In genomic region chr5:93621340-93621872, GRCh38 we compare ENCODE assay signal across 8 cellular contexts. TPM values are rescaled to one million over a fixed set of nuclear protein-coding genes. Genes with fewer than 3 reads are reported as not detected.
DNase-seq lines count a peak whose midpoint lies in the region; ATAC-seq, FAIRE-seq and TF ChIP-seq lines count a peak whose summit lies in the region.

No MANE protein-coding gene starts in this region.

- peak; percentile 72 for FAIRE-seq in HTR-8/SVneo (lab: Jason Lieb, UNC)

- H3K27me3 Mint-ChIP-seq in activated naive CD4-positive, alpha-beta T cell treated with anti-CD3 and anti-CD28 coated beads, Interleukin-2, amount 10 ng/mL, durations not matched to agents 7 days and 5 days: peaks cover 27% of the 10 kb centered on the region
- H3K27me3 Mint-ChIP-seq in stimulated activated memory B cell treated with anti-CD40 and anti-IgM and Interleukin-4, amounts not matched to agents 10 μg/mL and 1 μg/mL and 100 μg/mL, for 72 hours: peaks cover 11% of the 10 kb centered on the region

- CTCF ChIA-PET in activated naive CD4-positive, alpha-beta T cell treated with anti-CD3 and anti-CD28 coated beads, Interleukin-2, amount 10 ng/mL, durations not matched to agents 7 days and 5 days (lab: Charles Lee): interaction anchor here (1.0 to 2.0 kb wide), 3 partner anchors 14 to 294 kb away, joined by 3 to 10 read pairs (median 3); no protein-coding TSS in a partner anchor

- no peaks in the 10 kb centered on the region for H3K27me3 ChIP-seq in SJCRH30

- H3K4me3 Mint-ChIP-seq in activated naive CD4-positive, alpha-beta T cell treated with anti-CD3 and anti-CD28 coated beads, Interleukin-2, amount 10 ng/mL, durations not matched to agents 7 days and 5 days: peak overlapping the region; percentile 37
- H3K4me3 Mint-ChIP-seq in stimulated activated memory B cell treated with anti-CD40 and anti-IgM and Interleukin-4, amounts not matched to agents 10 μg/mL and 1 μg/mL and 100 μg/mL, for 72 hours: peak overlapping the region; percentile 70

- no peak for TF ChIP-seq CTCF in coronary artery (IDR thresholded peaks at IDR 0.05)

- H3K9me3 ChIP-seq in SJCRH30 (replicated peaks): no peaks in the 10 kb centered on the region

- H3K9me3 Mint-ChIP-seq in activated naive CD4-positive, alpha-beta T cell treated with anti-CD3 and anti-CD28 coated beads, Interleukin-2, amount 10 ng/mL, durations not matched to agents 7 days and 5 days: no peaks in the 10 kb centered on the region
- no peaks in the 10 kb centered on the region for H3K9me3 Mint-ChIP-seq in stimulated activated memory B cell treated with anti-CD40 and anti-IgM and Interleukin-4, amounts not matched to agents 10 μg/mL and 1 μg/mL and 100 μg/mL, for 72 hours

- ATAC-seq in left lobe of liver: peak; percentile 73
- peak; percentile 21 for ATAC-seq in stimulated activated memory B cell treated with anti-CD40 and anti-IgM and Interleukin-4, amounts not matched to agents 10 μg/mL and 1 μg/mL and 100 μg/mL, for 72 hours

- peak; percentile 25 for DNase-seq in activated naive CD4-positive, alpha-beta T cell treated with anti-CD3 and anti-CD28 coated beads, Interleukin-2, amount 10 ng/mL, durations not matched to agents 7 days and 5 days
- DNase-seq in activated naive CD4-positive, alpha-beta T cell treated with Interleukin-2 at 50 U/mL for 16 hours: no peak
- DNase-seq in HTR-8/SVneo (ENCODE audit: insufficient read length, low spot score) (peak; percentile 66), SJCRH30 (peak; percentile 96), coronary artery (ENCODE audit: low spot score) (peak; percentile 83), left lobe of liver (ENCODE audit: low spot score) (peak; percentile 65)
- DNase-seq in stimulated activated CD4-positive, alpha-beta T cell treated with anti-CD3 and anti-CD28 coated beads, Interleukin-2, amount 100 ng/mL, for 48 hours: no peak

- H3K27ac ChIP-seq in SJCRH30: peak overlapping the region; percentile 87
- H3K27ac ChIP-seq in coronary artery: peak overlapping the region; percentile 56 to 62

- H3K4me1 Mint-ChIP-seq in activated naive CD4-positive, alpha-beta T cell treated with anti-CD3 and anti-CD28 coated beads, Interleukin-2, amount 10 ng/mL, durations not matched to agents 7 days and 5 days: peaks cover 17% of the 10 kb centered on the region
- H3K4me1 Mint-ChIP-seq in stimulated activated memory B cell treated with anti-CD40 and anti-IgM and Interleukin-4, amounts not matched to agents 10 μg/mL and 1 μg/mL and 100 μg/mL, for 72 hours: peaks cover 16% of the 10 kb centered on the region

- no peaks in the 10 kb centered on the region; the same call in 1 of the 2 replicates for H3K4me1 ChIP-seq in SJCRH30

- H3K4me3 ChIP-seq in SJCRH30 (peak overlapping the region; percentile 78), coronary artery (peak overlapping the region; percentile 77)

- no peak overlapping the region for H3K27ac Mint-ChIP-seq in activated naive CD4-positive, alpha-beta T cell treated with anti-CD3 and anti-CD28 coated beads, Interleukin-2, amount 10 ng/mL, durations not matched to agents 7 days and 5 days
- H3K27ac Mint-ChIP-seq in stimulated activated memory B cell treated with anti-CD40 and anti-IgM and Interleukin-4, amounts not matched to agents 10 μg/mL and 1 μg/mL and 100 μg/mL, for 72 hours: peak overlapping the region; percentile 86

- peaks cover 4% of the 10 kb centered on the region for H3K36me3 Mint-ChIP-seq in activated naive CD4-positive, alpha-beta T cell treated with anti-CD3 and anti-CD28 coated beads, Interleukin-2, amount 10 ng/mL, durations not matched to agents 7 days and 5 days
- peaks cover 6% of the 10 kb centered on the region for H3K36me3 Mint-ChIP-seq in stimulated activated memory B cell treated with anti-CD40 and anti-IgM and Interleukin-4, amounts not matched to agents 10 μg/mL and 1 μg/mL and 100 μg/mL, for 72 hours

- H3K36me3 ChIP-seq in SJCRH30: no peaks in the 10 kb centered on the region

RNA-seq across cellular contexts. Expression of gene NR2F1, which starts 38.4 kb away (rescaled TPM):
- 18.2 and 18.7 TPM in 2 replicates for total RNA-seq in SJCRH30 (2014; rRNA removed; shearing (Covaris generic))
- 10.2 TPM for total RNA-seq in left lobe of liver

RNA-seq across cellular contexts. Expression of gene NR2F1-AS1, which starts 40.4 kb away (rescaled TPM):
- 11.3 and 12.4 TPM in 2 replicates for total RNA-seq in SJCRH30 (2014; rRNA removed; shearing (Covaris generic))
- total RNA-seq in left lobe of liver: 1.8 TPM

Comparison
In these comparisons a context has a peak if more than half of its experiments do, and no peak if none do; other contexts are left out.
1. DNase-seq: peak in activated naive CD4-positive, alpha-beta T cell treated with anti-CD3 and anti-CD28 coated beads, Interleukin-2, amount 10 ng/mL, durations not matched to agents 7 days and 5 days (single experiment), HTR-8/SVneo (single experiment), SJCRH30 (2 of 2), coronary artery (single experiment) and left lobe of liver (single experiment); none in activated naive CD4-positive, alpha-beta T cell treated with Interleukin-2 at 50 U/mL for 16 hours (single experiment) and stimulated activated CD4-positive, alpha-beta T cell treated with anti-CD3 and anti-CD28 coated beads, Interleukin-2, amount 100 ng/mL, for 48 hours (0 of 2).